ENCODE assay signal across 15 cellular contexts in genomic region chr2:113376248-113376934, GRCh38.
DNase-seq lines count a peak whose midpoint lies in the region; ATAC-seq and TF ChIP-seq lines count a peak whose summit lies in the region.
"Had no signal": no experiment of that assay in that cellular context is flagged by ENCODE, and none has a peak within 500 bp of the region (broad histone marks: within the 10 kb centered on the region; RNA-seq: fewer than 3 reads in every experiment).

No MANE protein-coding gene starts in this region.

- peak; percentile 36 for ATAC-seq in GM18909 (IDR thresholded peaks at IDR 0.05; ENCODE audit: poor library complexity, unreplicated experiment)
- peak; percentile 47 for ATAC-seq in GM21529 (IDR thresholded peaks at IDR 0.05; ENCODE audit: unreplicated experiment)
- peak; percentile 22 for ATAC-seq in HG03139 (IDR thresholded peaks at IDR 0.05; ENCODE audit: unreplicated experiment)

- peak; percentile 84 for DNase-seq in esophagus muscularis mucosa (ENCODE audit: extremely low spot score)
- DNase-seq in NCI-H1105 (lab: John Stamatoyannopoulos, UW) = no peak
- no peak for DNase-seq in tibial artery
- no peak for DNase-seq in stimulated activated naive CD4-positive, alpha-beta T cell (lab: John Stamatoyannopoulos, UW)
- DNase-seq in COLO668 (lab: John Stamatoyannopoulos, UW; ENCODE audit: unreplicated experiment) = no peak
- DNase-seq: heart right ventricle; left ventricle myocardium superior; NCI-H510A; stimulated activated CD4-positive, alpha-beta T cell treated with anti-CD3 and anti-CD28 coated beads, Interleukin-15, amount 100 ng/mL, for 24 hours; stimulated activated naive CD4-positive, alpha-beta T cell treated with Interleukin-2 at 50 U/mL for 16 hours had no signal

- TF ChIP-seq CTCF in esophagus muscularis mucosa (IDR thresholded peaks at IDR 0.05) = no peak
- TF ChIP-seq CTCF in tibial artery (IDR thresholded peaks at IDR 0.05) = no peak

- H3K36me3 ChIP-seq in esophagus muscularis mucosa (no peaks in the 10 kb centered on the region), tibial artery (no peaks in the 10 kb centered on the region)
- H3K36me3 ChIP-seq: breast epithelium, heart right ventricle, SJSA1 had no signal

- H3K4me1 ChIP-seq in esophagus muscularis mucosa = no peaks in the 10 kb centered on the region
- no peaks in the 10 kb centered on the region for H3K4me1 ChIP-seq in tibial artery
- H3K4me1 ChIP-seq: breast epithelium, SJSA1 had no signal

- 72% methylated on average over 2 of the region's 2 CpGs for WGBS in esophagus muscularis mucosa

- TF ChIP-seq POLR2A in esophagus muscularis mucosa (IDR thresholded peaks at IDR 0.05; ENCODE audit: low read depth) = no peak

- peak overlapping the region in 1 of 4 donors; percentile 26 for H3K27ac ChIP-seq in esophagus muscularis mucosa (replicated peaks in 1 of 4)
- H3K27ac ChIP-seq in tibial artery = no peak overlapping the region
- H3K27ac ChIP-seq: breast epithelium, SJSA1 had no signal

- intact Hi-C loops in esophagus muscularis mucosa (cut with DNase I) (no loop called here), tibial artery (cut with DNase I; ENCODE audit: low total_unique reads) (no loop called here)

- no peaks in the 10 kb centered on the region for H3K9me3 ChIP-seq in esophagus muscularis mucosa
- no peaks in the 10 kb centered on the region for H3K9me3 ChIP-seq in tibial artery
- H3K9me3 ChIP-seq: breast epithelium, heart right ventricle, SJSA1 had no signal

- H3K27me3 ChIP-seq in esophagus muscularis mucosa = peaks cover 0 to 3% (median 0%) of the 10 kb centered on the region in 4 donors
- H3K27me3 ChIP-seq in tibial artery = peaks cover 0 to 8% of the 10 kb centered on the region in 2 donors
- H3K27me3 ChIP-seq: breast epithelium, SJSA1 had no signal

- no peak for TF ChIP-seq EP300 in esophagus muscularis mucosa (IDR thresholded peaks at IDR 0.05)

- H3K4me3 ChIP-seq in esophagus muscularis mucosa (no peak overlapping the region), tibial artery (no peak overlapping the region)
- H3K4me3 ChIP-seq: breast epithelium, heart right ventricle, SJSA1 had no signal
